Comparison of ENCODE assay signal across 2 cellular contexts in genomic region chr20:2687514-2687913, GRCh38.
A peak's percentile ranks its signal among the peaks of the same experiment; 100 is the strongest.
TF ChIP-seq lines count a peak whose summit lies in the region.

No MANE protein-coding gene starts in this region.

TF ChIP-seq in HEK293T, 16 proteins besides CTCF, POLR2A, EP300 and RAD21:
- TF ChIP-seq, protein P1, sequence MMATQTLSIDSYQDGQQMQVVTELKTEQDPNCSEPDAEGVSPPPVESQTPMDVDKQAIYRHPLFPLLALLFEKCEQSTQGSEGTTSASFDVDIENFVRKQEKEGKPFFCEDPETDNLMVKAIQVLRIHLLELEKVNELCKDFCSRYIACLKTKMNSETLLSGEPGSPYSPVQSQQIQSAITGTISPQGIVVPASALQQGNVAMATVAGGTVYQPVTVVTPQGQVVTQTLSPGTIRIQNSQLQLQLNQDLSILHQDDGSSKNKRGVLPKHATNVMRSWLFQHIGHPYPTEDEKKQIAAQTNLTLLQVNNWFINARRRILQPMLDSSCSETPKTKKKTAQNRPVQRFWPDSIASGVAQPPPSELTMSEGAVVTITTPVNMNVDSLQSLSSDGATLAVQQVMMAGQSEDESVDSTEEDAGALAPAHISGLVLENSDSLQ (IDR thresholded peaks at IDR 0.05): peak; percentile 54; the same call in 1 of the 2 replicates
- no peak for TF ChIP-seq ELF4 (IDR thresholded peaks at IDR 0.05)

TF ChIP-seq in K562, 482 proteins besides CTCF, POLR2A, EP300 and RAD21:
- TF ChIP-seq STAG1 (CRISPR knock-in tag; IDR thresholded peaks at IDR 0.05; ENCODE audit: borderline replicate concordance) (no peak), JUNB (CRISPR knock-in tag; conservative IDR thresholded peaks at IDR 0.05) (no peak)
- TF ChIP-seq, protein P1 (IDR thresholded peaks at IDR 0.05): peak; percentile 29; the same call in 1 of the 2 replicates
